Comparison of ENCODE assay signal across 12 cellular contexts in genomic region chr3:24686764-24687163, GRCh38.
DNase-seq lines count a peak whose midpoint lies in the region; ATAC-seq, FAIRE-seq and TF ChIP-seq lines count a peak whose summit lies in the region.
"Had no signal": no experiment of that assay in that cellular context is flagged by ENCODE, and none has a peak within 500 bp of the region (broad histone marks: within the 10 kb centered on the region; RNA-seq: fewer than 3 reads in every experiment).

No MANE protein-coding gene starts in this region.

- DNase-seq in AG10803 (ENCODE audit: low read depth) (peak; percentile 76), RCC 7860 (ENCODE audit: low spot score) (peak; percentile 9), glomerular visceral epithelial cell (ENCODE audit: extremely low spot score) (peak; percentile 71), NCI-H1092 treated with DMSO at 0.1 percent for 48 hours (lab: John Stamatoyannopoulos, UW) (no peak)
- DNase-seq: CD4-positive, CD25-positive, alpha-beta regulatory T cell; NCI-H69; thyroid gland had no signal

- no peak overlapping the region for H3K4me3 ChIP-seq in AG10803 (ENCODE audit: low read length)
- H3K4me3 ChIP-seq: esophagus muscularis mucosa, thyroid gland had no signal

- peak; percentile 53 for ATAC-seq in GM21619 (IDR thresholded peaks at IDR 0.05; ENCODE audit: unreplicated experiment)
- ATAC-seq in GM19035 (IDR thresholded peaks at IDR 0.05; ENCODE audit: unreplicated experiment), result no peak
- no peak for ATAC-seq in GM21528 (IDR thresholded peaks at IDR 0.05; ENCODE audit: low FRiP score, unreplicated experiment)
- no peak for ATAC-seq in GM19452 (IDR thresholded peaks at IDR 0.05; ENCODE audit: unreplicated experiment)

- peak; percentile 85 for FAIRE-seq in RCC 7860 (lab: Jason Lieb, UNC)

- TF ChIP-seq CTCF in AG10803 (conservative IDR thresholded peaks at IDR 0.05; ENCODE audit: low read length), result no peak
